ENCODE assay signal across 20 cellular contexts in genomic region chr2:194383404-194383803, GRCh38.
DNase-seq lines count a peak whose midpoint lies in the region; TF ChIP-seq lines count a peak whose summit lies in the region.
"Had no signal": no experiment of that assay in that cellular context is flagged by ENCODE, and none has a peak within 500 bp of the region (broad histone marks: within the 10 kb centered on the region; RNA-seq: fewer than 3 reads in every experiment).

No MANE protein-coding gene starts in this region.

- peak; percentile 14 for DNase-seq in NCI-H2227 (lab: John Stamatoyannopoulos, UW; ENCODE audit: unreplicated experiment)
- no peak for DNase-seq in NCI-H2227 treated with DMSO at 0.1 percent for 48 hours (lab: John Stamatoyannopoulos, UW)
- DNase-seq in RPMI7951 (ENCODE audit: low read depth), result peak; percentile 17
- DNase-seq in foreskin melanocyte, result peak; percentile 3
- no peak for DNase-seq in A172 (ENCODE audit: low spot score)
- no peak for DNase-seq in immature natural killer cell
- DNase-seq in NCI-H446 treated with DMSO at 0.1 percent for 48 hours (lab: John Stamatoyannopoulos, UW), result no peak
- DNase-seq: activated CD4-positive, alpha-beta T cell treated with anti-CD3 and anti-CD28 coated beads, Interleukin-2, amount 50 U/mL, for 1 hour; effector memory CD4-positive, alpha-beta T cell; gastrocnemius medialis; GDM1; HCEC 1CT; IMR-90; NCI-H1436; NCI-H526 treated with DMSO at 0.1 percent for 48 hours; SHP77 had no signal

- H3K4me3 ChIP-seq in HEK293 (ENCODE audit: low read depth, low read length), result no peak overlapping the region
- H3K4me3 ChIP-seq: cardiac muscle cell, gastrocnemius medialis, lung had no signal

- no peaks in the 10 kb centered on the region for H3K4me1 ChIP-seq in HEK293 (ENCODE audit: control insufficient read depth, insufficient read depth, low read length)
- H3K4me1 ChIP-seq: gastrocnemius medialis had no signal

- no peaks in the 10 kb centered on the region for H3K36me3 ChIP-seq in HEK293 (ENCODE audit: control insufficient read depth in 2 of 2, insufficient read depth in 1 of 2, low read length in 2 of 2)
- H3K36me3 ChIP-seq: cardiac muscle cell, gastrocnemius medialis had no signal

- H3K36me3 Mint-ChIP-seq in immature natural killer cell, result no peaks in the 10 kb centered on the region
- H3K36me3 Mint-ChIP-seq: activated naive CD4-positive, alpha-beta T cell treated with anti-CD3 and anti-CD28 coated beads, Interleukin-2, amount 50 U/mL, for 24 hours had no signal

- POLR2A ChIA-PET in HEK293 (lab: Yijun Ruan, JAX), result no interaction called here

- no peak overlapping the region for H3K27ac ChIP-seq in HEK293 (ENCODE audit: extremely low read depth, low read depth, low read length)
- H3K27ac ChIP-seq: cardiac muscle cell, gastrocnemius medialis had no signal

- H3K4me3 Mint-ChIP-seq in immature natural killer cell, result no peak overlapping the region
- H3K4me3 Mint-ChIP-seq: activated naive CD4-positive, alpha-beta T cell treated with anti-CD3 and anti-CD28 coated beads, Interleukin-2, amount 50 U/mL, for 24 hours had no signal

- CTCF ChIA-PET in HEK293 (lab: Yijun Ruan, JAX), result no interaction called here

- H3K27me3 Mint-ChIP-seq in immature natural killer cell (ENCODE audit: low read depth in 3 of 3), result no peaks in the 10 kb centered on the region
- H3K27me3 Mint-ChIP-seq: activated naive CD4-positive, alpha-beta T cell treated with anti-CD3 and anti-CD28 coated beads, Interleukin-2, amount 50 U/mL, for 24 hours had no signal

- peaks cover 4 to 6% of the 10 kb centered on the region in 2 donors for H3K4me1 Mint-ChIP-seq in immature natural killer cell
- H3K4me1 Mint-ChIP-seq: activated naive CD4-positive, alpha-beta T cell treated with anti-CD3 and anti-CD28 coated beads, Interleukin-2, amount 50 U/mL, for 24 hours had no signal

- H3K9me3 Mint-ChIP-seq in immature natural killer cell, result peaks cover 3 to 32% (median 14%) of the 10 kb centered on the region in 6 donors

- TF ChIP-seq CTCF in HEK293 (tag by site-specific recombination; IDR thresholded peaks at IDR 0.05), result no peak

- H3K9me3 ChIP-seq in HEK293 (ENCODE audit: control insufficient read depth, insufficient read depth, low read depth, low read length), result no peaks in the 10 kb centered on the region
- H3K9me3 ChIP-seq: gastrocnemius medialis had no signal

- no peak overlapping the region for H3K27ac Mint-ChIP-seq in immature natural killer cell
- H3K27ac Mint-ChIP-seq: activated naive CD4-positive, alpha-beta T cell treated with anti-CD3 and anti-CD28 coated beads, Interleukin-2, amount 50 U/mL, for 24 hours had no signal

TF ChIP-seq in HEK293, 187 proteins besides CTCF, POLR2A, EP300 and RAD21:
- TF ChIP-seq TRIM28 (IDR thresholded peaks at IDR 0.05; ENCODE audit: borderline replicate concordance, low read length) (peak; percentile 100), ZNF266 (tag by site-specific recombination; IDR thresholded peaks at IDR 0.05; ENCODE audit: low read depth) (no peak), ZNF521 (tag by site-specific recombination; IDR thresholded peaks at IDR 0.05) (no peak), SETDB1 (IDR thresholded peaks at IDR 0.05; ENCODE audit: insufficient read length, low read length) (peak; percentile 99)
- TF ChIP-seq, protein P1, sequence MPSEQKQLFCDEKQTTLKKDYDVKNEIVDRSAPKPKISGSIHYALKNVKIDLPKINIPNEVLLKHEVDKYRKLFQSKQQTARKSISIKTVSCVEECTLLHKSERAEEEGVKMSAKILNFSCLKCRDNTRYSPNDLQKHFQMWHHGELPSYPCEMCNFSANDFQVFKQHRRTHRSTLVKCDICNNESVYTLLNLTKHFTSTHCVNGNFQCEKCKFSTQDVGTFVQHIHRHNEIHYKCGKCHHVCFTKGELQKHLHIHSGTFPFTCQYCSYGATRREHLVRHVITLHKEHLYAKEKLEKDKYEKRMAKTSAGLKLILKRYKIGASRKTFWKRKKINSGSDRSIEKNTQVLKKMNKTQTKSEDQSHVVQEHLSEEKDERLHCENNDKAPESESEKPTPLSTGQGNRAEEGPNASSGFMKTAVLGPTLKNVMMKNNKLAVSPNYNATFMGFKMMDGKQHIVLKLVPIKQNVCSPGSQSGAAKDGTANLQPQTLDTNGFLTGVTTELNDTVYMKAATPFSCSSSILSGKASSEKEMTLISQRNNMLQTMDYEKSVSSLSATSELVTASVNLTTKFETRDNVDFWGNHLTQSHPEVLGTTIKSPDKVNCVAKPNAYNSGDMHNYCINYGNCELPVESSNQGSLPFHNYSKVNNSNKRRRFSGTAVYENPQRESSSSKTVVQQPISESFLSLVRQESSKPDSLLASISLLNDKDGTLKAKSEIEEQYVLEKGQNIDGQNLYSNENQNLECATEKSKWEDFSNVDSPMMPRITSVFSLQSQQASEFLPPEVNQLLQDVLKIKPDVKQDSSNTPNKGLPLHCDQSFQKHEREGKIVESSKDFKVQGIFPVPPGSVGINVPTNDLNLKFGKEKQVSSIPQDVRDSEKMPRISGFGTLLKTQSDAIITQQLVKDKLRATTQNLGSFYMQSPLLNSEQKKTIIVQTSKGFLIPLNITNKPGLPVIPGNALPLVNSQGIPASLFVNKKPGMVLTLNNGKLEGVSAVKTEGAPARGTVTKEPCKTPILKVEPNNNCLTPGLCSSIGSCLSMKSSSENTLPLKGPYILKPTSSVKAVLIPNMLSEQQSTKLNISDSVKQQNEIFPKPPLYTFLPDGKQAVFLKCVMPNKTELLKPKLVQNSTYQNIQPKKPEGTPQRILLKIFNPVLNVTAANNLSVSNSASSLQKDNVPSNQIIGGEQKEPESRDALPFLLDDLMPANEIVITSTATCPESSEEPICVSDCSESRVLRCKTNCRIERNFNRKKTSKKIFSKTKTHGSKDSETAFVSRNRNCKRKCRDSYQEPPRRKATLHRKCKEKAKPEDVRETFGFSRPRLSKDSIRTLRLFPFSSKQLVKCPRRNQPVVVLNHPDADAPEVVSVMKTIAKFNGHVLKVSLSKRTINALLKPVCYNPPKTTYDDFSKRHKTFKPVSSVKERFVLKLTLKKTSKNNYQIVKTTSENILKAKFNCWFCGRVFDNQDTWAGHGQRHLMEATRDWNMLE (tag by site-specific recombination; conservative IDR thresholded peaks at IDR 0.05; ENCODE audit: low read depth), result no peak

Comparison
In these comparisons a context has a peak if more than half of its experiments do, and no peak if none do; other contexts are left out.
1. DNase-seq: peak in NCI-H2227 (single experiment), RPMI7951 (single experiment) and foreskin melanocyte (single experiment); none in NCI-H2227 treated with DMSO at 0.1 percent for 48 hours (single experiment), A172 (single experiment), immature natural killer cell (0 of 3) and NCI-H446 treated with DMSO at 0.1 percent for 48 hours (single experiment).